ENCODE assay signal across 8 cellular contexts in genomic region chr17:44203731-44204452, GRCh38. TPM values are rescaled to one million over a fixed set of nuclear protein-coding genes. Genes with fewer than 3 reads are reported as not detected.
DNase-seq lines count a peak whose midpoint lies in the region; ATAC-seq, FAIRE-seq and TF ChIP-seq lines count a peak whose summit lies in the region.

No MANE protein-coding gene starts in this region.

- no peaks in the 10 kb centered on the region for H3K9me3 Mint-ChIP-seq in osteocyte (ENCODE audit: unreplicated experiment)

- peak overlapping the region; percentile 60; the same call in 1 of the 2 replicates for H2BK12ac ChIP-seq in H1 (ENCODE audit: low read depth, low read length)

- no peak overlapping the region for H2AFZ ChIP-seq in H1 (ENCODE audit: low read length)

- TF ChIP-seq POLR2A in A549 (IDR thresholded peaks at IDR 0.05; ENCODE audit: low read length) (no peak), H1 (IDR thresholded peaks at IDR 0.05; ENCODE audit: control extremely low read depth in 1 of 2, low read depth in 2 of 2, low read length in 2 of 2) (no peak; a peak in 1 of 3 replicates)

- WGBS in A549 (ENCODE audit: missing lambda C conversion rate): 57% methylated on average over 9 of the region's 9 CpGs
- 63% methylated on average over 9 of the region's 9 CpGs; no CpG with 5 or more reads in 1 of the 2 experiments for WGBS in H1 (ENCODE audit: extremely low coverage in 1 of 2, insufficient coverage in 1 of 2, insufficient read length in 1 of 2, insufficient replicate concordance in 2 of 2, low coverage in 1 of 2, low lambda C conversion rate in 2 of 2, missing lambda C conversion rate in 1 of 2), 2 experiments

- CTCF ChIA-PET in A549 (lab: Yijun Ruan, JAX) (interaction anchor here (0.6 to 5.2 kb wide), 18 partner anchors 8 to 147 kb away, joined by 3 to 68 read pairs (median 4); partner anchors contain the start of genes GRN and UBTF), H1 (lab: Charles Lee; ENCODE audit: partially characterized antibody) (interaction anchor here (0.7 to 3.9 kb wide), 29 partner anchors 10 to 403 kb away, joined by 3 to 31 read pairs (median 5); partner anchors contain the start of genes GRN and SLC25A39)

- H3K4me1 ChIP-seq in A549 (peaks cover 33% of the 10 kb centered on the region), H1 (replicated peaks in 1 of 4; ENCODE audit: control insufficient read depth in 3 of 4, insufficient read depth in 4 of 4, low read length in 3 of 4) (peaks cover 0 to 13% (median 4%) of the 10 kb centered on the region in 4 experiments; a peak in 6 of 7 replicates)

- TF ChIP-seq RAD21 in A549 (conservative IDR thresholded peaks at IDR 0.05 in 1 of 2, IDR thresholded peaks at IDR 0.05 in 1 of 2) (peak; percentile 27 to 50; a peak in 3 of 5 replicates), H1 (IDR thresholded peaks at IDR 0.05 in 1 of 2, conservative IDR thresholded peaks at IDR 0.05 in 1 of 2; ENCODE audit: low read depth in 2 of 2, low read length in 2 of 2) (peak; percentile 62 to 65)

- H3K79me1 ChIP-seq in H1 (ENCODE audit: low read depth, low read length): no peaks in the 10 kb centered on the region

- no peak for TF ChIP-seq EP300 in A549 (IDR thresholded peaks at IDR 0.05)
- no peak for TF ChIP-seq EP300 in H1 (IDR thresholded peaks at IDR 0.05; ENCODE audit: borderline replicate concordance in 1 of 2, low read depth in 2 of 2, low read length in 2 of 2)

- no peaks in the 10 kb centered on the region for H3K9me3 ChIP-seq in A549
- no peaks in the 10 kb centered on the region for H3K9me3 ChIP-seq in H1 (ENCODE audit: insufficient read depth in 2 of 2, low read depth in 1 of 2, low read length in 1 of 2)

- DNase-seq in A549 (ENCODE audit: low read depth in 1 of 2, low spot score in 1 of 2) (peak; percentile 64 to 76), ELR (ENCODE audit: low read depth) (peak; percentile 76), NCI-H1105 (lab: John Stamatoyannopoulos, UW) (peak; percentile 9), H1 (ENCODE audit: low read depth in 1 of 2, low spot score in 2 of 2) (peak in 1 of 2 experiments; percentile 79), osteocyte (ENCODE audit: extremely low spot score, unreplicated experiment) (no peak)

- H3K36me3 Mint-ChIP-seq in osteocyte (ENCODE audit: unreplicated experiment): peaks cover 12% of the 10 kb centered on the region

- peaks cover 6% of the 10 kb centered on the region for H3K23me2 ChIP-seq in H1 (ENCODE audit: low read depth, low read length)

- no peak overlapping the region for H3K4me3 ChIP-seq in A549
- H3K4me3 ChIP-seq in H1 (ENCODE audit: extremely low read depth in 1 of 4, insufficient read depth in 2 of 4, low read depth in 3 of 4, low read length in 4 of 4): no peak overlapping the region

- H3K9ac ChIP-seq in H1 (replicated peaks in 1 of 4; ENCODE audit: extremely low read depth in 1 of 4, low read depth in 3 of 4, low read length in 3 of 4): no peak overlapping the region; a peak in 1 of 7 replicates

- H3K27me3 Mint-ChIP-seq in osteocyte (ENCODE audit: unreplicated experiment): no peaks in the 10 kb centered on the region

- H2BK20ac ChIP-seq in H1 (ENCODE audit: low read length): no peak overlapping the region

- no peak for FAIRE-seq in A549 (lab: Jason Lieb, UNC)
- FAIRE-seq in H1 (lab: Jason Lieb, UNC): peak; percentile 77

- H3K27ac ChIP-seq in A549 (peak overlapping the region in 1 of 2 experiments; percentile 18; a peak in 1 of 6 replicates), VCaP (no peak overlapping the region), H1 (ENCODE audit: low read depth, low read length) (no peak overlapping the region)

- H3K56ac ChIP-seq in H1 (replicated peaks; ENCODE audit: insufficient read length, low read depth, low read length): no peak overlapping the region

- H3K18ac ChIP-seq in H1 (ENCODE audit: extremely low read depth, low read length): no peak overlapping the region; the same call in 1 of the 2 replicates

- H4K5ac ChIP-seq in H1 (ENCODE audit: insufficient read length, low read depth, low read length): no peak overlapping the region

- no peak overlapping the region for H3K4me3 Mint-ChIP-seq in osteocyte (ENCODE audit: unreplicated experiment)

- H3K4me2 ChIP-seq in A549: peak overlapping the region; percentile 21; the same call in 2 of the 3 replicates
- H3K4me2 ChIP-seq in H1 (ENCODE audit: insufficient read depth in 1 of 2, low read depth in 2 of 2, low read length in 2 of 2): no peak overlapping the region

- H3K23ac ChIP-seq in H1 (ENCODE audit: insufficient read length): no peak overlapping the region

- no peak overlapping the region for H3K14ac ChIP-seq in H1 (ENCODE audit: insufficient read length)

- no peaks in the 10 kb centered on the region for H3K27me3 ChIP-seq in H1 (replicated peaks in 1 of 4; ENCODE audit: control insufficient read depth in 3 of 4, extremely low read depth in 1 of 4, insufficient read depth in 3 of 4, low read length in 3 of 4)

- peaks cover 0 to under 1% of the 10 kb centered on the region in 2 experiments; a peak in 1 of 4 replicates for H3K79me2 ChIP-seq in H1 (ENCODE audit: control insufficient read depth in 1 of 2, insufficient read depth in 2 of 2, low read length in 2 of 2)

- H3K27ac Mint-ChIP-seq in osteocyte (ENCODE audit: unreplicated experiment): peak overlapping the region; percentile 46

- no peaks in the 10 kb centered on the region for H4K20me1 ChIP-seq in H1 (replicated peaks in 1 of 2; ENCODE audit: control insufficient read depth in 1 of 2, insufficient read depth in 2 of 2, low read length in 2 of 2)

- H2BK120ac ChIP-seq in H1 (replicated peaks; ENCODE audit: low read depth, low read length): no peak overlapping the region

- ATAC-seq in A549: no peak
- ATAC-seq in GM19455 (IDR thresholded peaks at IDR 0.05; ENCODE audit: unreplicated experiment): no peak
- ATAC-seq in HG03571 (IDR thresholded peaks at IDR 0.05; ENCODE audit: unreplicated experiment): no peak

- POLR2A ChIA-PET in A549 (lab: Yijun Ruan, JAX): interaction anchor here (1.5 kb wide), 1 partner anchor 17 kb away, joined by 6 read pairs; the partner anchor contains the start of gene TMUB2
- POLR2A ChIA-PET in H1 (lab: Charles Lee; ENCODE audit: partially characterized antibody): interaction anchor here (0.7 to 8.5 kb wide), 16 partner anchors 9 to 175 kb away, joined by 3 to 78 read pairs (median 4); partner anchors contain the start of genes TMUB2 and UBTF

- peak; percentile 61 for TF ChIP-seq CTCF in A549 (IDR thresholded peaks at IDR 0.05)
- TF ChIP-seq CTCF in VCaP (conservative IDR thresholded peaks at IDR 0.05): peak; percentile 75
- TF ChIP-seq CTCF in H1 (IDR thresholded peaks at IDR 0.05; ENCODE audit: control extremely low read depth in 1 of 3, insufficient read depth in 1 of 3, low read depth in 1 of 3, low read length in 3 of 3): peak; percentile 27 to 78 (median 71)
- peak; percentile 73 for TF ChIP-seq CTCF in osteocyte (IDR thresholded peaks at IDR 0.05)

- no peak overlapping the region for H4K8ac ChIP-seq in H1 (ENCODE audit: extremely low read depth, insufficient read depth, low read length)

- H3K36me3 ChIP-seq in H1 (ENCODE audit: control insufficient read depth in 2 of 4, insufficient read depth in 4 of 4, low read length in 3 of 4): peaks cover 13 to 23% (median 17%) of the 10 kb centered on the region in 4 experiments; a peak in 7 of 8 replicates

- no peak overlapping the region for H4K91ac ChIP-seq in H1 (replicated peaks; ENCODE audit: insufficient read length, low read length)

- 0 out of 2 replicates have a peak overlapping the region, but pooled peaks have one; percentile 41 for H2AK5ac ChIP-seq in H1 (ENCODE audit: low read depth, low read length)

- peak overlapping the region; percentile 76; the same call in 1 of the 2 replicates for H2BK15ac ChIP-seq in H1 (ENCODE audit: low read length)

- peaks cover 17% of the 10 kb centered on the region for H3K4me1 Mint-ChIP-seq in osteocyte (ENCODE audit: unreplicated experiment)

- peak overlapping the region; percentile 39 for H3K4ac ChIP-seq in H1 (replicated peaks; ENCODE audit: insufficient read length, low read depth, low read length)

- no peak overlapping the region; the same call in 1 of the 2 replicates for H2BK5ac ChIP-seq in H1 (ENCODE audit: low read depth, low read length)

RNA-seq across cellular contexts. Expression of gene ATXN7L3, which starts 4.2 kb away (rescaled TPM):
- polyA plus RNA-seq in A549 (2011; rRNA removed) (65.7 and 72.7 TPM in 2 replicates), A549 (2017; fragmentation: RNase III; extraction: RNeasy Plus Mini Kit Qiagen cat#74134 plus additional on column Dnase treatment) (54.0 to 66.2 TPM (median 60.5 TPM) in 3 replicates), H1 (2011; rRNA removed) (53.7 and 72.5 TPM in 2 replicates)
- polyA plus RNA-seq in A549 (2012; cell fraction: cytosol; rRNA removed): 39.3 and 52.4 TPM in 2 replicates
- polyA plus RNA-seq in A549 (2012; cell fraction: nucleus; rRNA removed): 84.7 and 105 TPM in 2 replicates
- polyA minus RNA-seq in A549 (2011; rRNA and poly(A)+ RNA removed): 67.2 and 79.1 TPM in 2 replicates
- total RNA-seq in H1 (2021; fragmentation: NEBNext Ultra II Directional; extraction: Animal tissue kit (Norgen Biotek cat#: 25700)): 103 and 106 TPM in 2 replicates
- polyA plus RNA-seq in H1 (2011; cell fraction: cytosol; rRNA removed): 64.5 TPM
- 132 TPM for polyA plus RNA-seq in H1 (2011; cell fraction: nucleus; rRNA removed)
- 47.6 to 71.4 TPM (median 64.4 TPM) in 4 replicates for polyA plus RNA-seq in H1 (2012, experiment 1 of 2)
- polyA plus RNA-seq in H1 (2012, experiment 2 of 2): 60.9 TPM
- 50.8 TPM for polyA plus RNA-seq in H1 (2013, experiment 1 of 2)
- polyA plus RNA-seq in H1 (2013, experiment 2 of 2): 46.4 TPM
- 51.4 and 62.5 TPM in 2 replicates for polyA minus RNA-seq in H1 (2011; rRNA and poly(A)+ RNA removed)
- 36.7 TPM for polyA minus RNA-seq in H1 (2011; cell fraction: cytosol; rRNA and poly(A)+ RNA removed)
- polyA minus RNA-seq in H1 (2011; cell fraction: nucleus; rRNA and poly(A)+ RNA removed): 68.0 TPM
- total RNA-seq in osteocyte: 86.2 and 89.0 TPM in 2 replicates

RNA-seq across cellular contexts. Expression of gene UBTF, which starts 15.6 kb away (rescaled TPM):
- polyA plus RNA-seq in A549 (2011; rRNA removed) (39.8 and 44.0 TPM in 2 replicates), A549 (2017; fragmentation: RNase III; extraction: RNeasy Plus Mini Kit Qiagen cat#74134 plus additional on column Dnase treatment) (75.0 to 76.2 TPM (median 75.5 TPM) in 3 replicates), H1 (2011; rRNA removed) (14.7 and 18.0 TPM in 2 replicates)
- 37.0 and 41.6 TPM in 2 replicates for polyA plus RNA-seq in A549 (2012; cell fraction: cytosol; rRNA removed)
- 36.1 and 47.3 TPM in 2 replicates for polyA plus RNA-seq in A549 (2012; cell fraction: nucleus; rRNA removed)
- 28.2 and 29.7 TPM in 2 replicates for polyA minus RNA-seq in A549 (2011; rRNA and poly(A)+ RNA removed)
- total RNA-seq in H1 (2021; fragmentation: NEBNext Ultra II Directional; extraction: Animal tissue kit (Norgen Biotek cat#: 25700)): 102 and 106 TPM in 2 replicates
- polyA plus RNA-seq in H1 (2011; cell fraction: cytosol; rRNA removed): 31.4 TPM
- 55.2 TPM for polyA plus RNA-seq in H1 (2011; cell fraction: nucleus; rRNA removed)
- polyA plus RNA-seq in H1 (2012, experiment 1 of 2): 66.1 to 73.3 TPM (median 70.8 TPM) in 4 replicates
- polyA plus RNA-seq in H1 (2012, experiment 2 of 2): 36.4 TPM
- 64.9 TPM for polyA plus RNA-seq in H1 (2013, experiment 1 of 2)
- polyA plus RNA-seq in H1 (2013, experiment 2 of 2): 63.5 TPM
- polyA minus RNA-seq in H1 (2011; rRNA and poly(A)+ RNA removed): 24.9 and 28.4 TPM in 2 replicates
- polyA minus RNA-seq in H1 (2011; cell fraction: cytosol; rRNA and poly(A)+ RNA removed): 30.1 TPM
- polyA minus RNA-seq in H1 (2011; cell fraction: nucleus; rRNA and poly(A)+ RNA removed): 42.4 TPM
- total RNA-seq in osteocyte: 96.9 and 99.0 TPM in 2 replicates

RNA-seq across cellular contexts. Expression of gene TMUB2, which starts 17.1 kb away (rescaled TPM):
- 36.2 and 43.3 TPM in 2 replicates for polyA plus RNA-seq in A549 (2011; rRNA removed)
- polyA plus RNA-seq in A549 (2012; cell fraction: cytosol; rRNA removed): 37.3 and 45.4 TPM in 2 replicates
- polyA plus RNA-seq in A549 (2012; cell fraction: nucleus; rRNA removed): 104 and 115 TPM in 2 replicates
- polyA plus RNA-seq in A549 (2017; fragmentation: RNase III; extraction: RNeasy Plus Mini Kit Qiagen cat#74134 plus additional on column Dnase treatment): 37.6 to 44.4 TPM (median 42.0 TPM) in 3 replicates
- 29.9 and 32.2 TPM in 2 replicates for polyA minus RNA-seq in A549 (2011; rRNA and poly(A)+ RNA removed)
- total RNA-seq in H1 (2021; fragmentation: NEBNext Ultra II Directional; extraction: Animal tissue kit (Norgen Biotek cat#: 25700)): 15.7 and 18.5 TPM in 2 replicates
- polyA plus RNA-seq in H1 (2011; rRNA removed): 30.5 and 34.7 TPM in 2 replicates
- polyA plus RNA-seq in H1 (2011; cell fraction: cytosol; rRNA removed): 35.0 TPM
- 123 TPM for polyA plus RNA-seq in H1 (2011; cell fraction: nucleus; rRNA removed)
- 20.5 to 27.2 TPM (median 24.5 TPM) in 4 replicates for polyA plus RNA-seq in H1 (2012, experiment 1 of 2)
- 25.0 TPM for polyA plus RNA-seq in H1 (2012, experiment 2 of 2)
- 20.5 TPM for polyA plus RNA-seq in H1 (2013, experiment 1 of 2)
- 20.9 TPM for polyA plus RNA-seq in H1 (2013, experiment 2 of 2)
- 17.9 and 21.7 TPM in 2 replicates for polyA minus RNA-seq in H1 (2011; rRNA and poly(A)+ RNA removed)
- 10.3 TPM for polyA minus RNA-seq in H1 (2011; cell fraction: cytosol; rRNA and poly(A)+ RNA removed)
- polyA minus RNA-seq in H1 (2011; cell fraction: nucleus; rRNA and poly(A)+ RNA removed): 18.4 TPM
- total RNA-seq in osteocyte: 39.3 and 41.3 TPM in 2 replicates

RNA-seq across cellular contexts. Expression of gene ASB16, which starts 33.4 kb away (rescaled TPM):
- polyA plus RNA-seq in A549 (2011; rRNA removed) (0.05 TPM in 1 of 2 replicates, not detected in the other), A549 (2017; fragmentation: RNase III; extraction: RNeasy Plus Mini Kit Qiagen cat#74134 plus additional on column Dnase treatment) (0.12 to 0.16 TPM (median 0.15 TPM) in 3 replicates), H1 (2011; rRNA removed) (0.05 and 0.09 TPM in 2 replicates)
- 0.04 and 0.06 TPM in 2 replicates for polyA plus RNA-seq in A549 (2012; cell fraction: cytosol; rRNA removed)
- 0.67 and 0.69 TPM in 2 replicates for polyA plus RNA-seq in A549 (2012; cell fraction: nucleus; rRNA removed)
- polyA minus RNA-seq in A549 (2011; rRNA and poly(A)+ RNA removed): not detected in 2 replicates
- 0.19 TPM in 1 of 2 replicates, not detected in the other for total RNA-seq in H1 (2021; fragmentation: NEBNext Ultra II Directional; extraction: Animal tissue kit (Norgen Biotek cat#: 25700))
- polyA plus RNA-seq in H1 (2011; cell fraction: cytosol; rRNA removed): 0.05 TPM
- 0.17 TPM for polyA plus RNA-seq in H1 (2011; cell fraction: nucleus; rRNA removed)
- 1.7 to 2.5 TPM (median 2.3 TPM) in 4 replicates for polyA plus RNA-seq in H1 (2012, experiment 1 of 2)
- polyA plus RNA-seq in H1 (2012, experiment 2 of 2): 0.79 TPM
- 0.06 TPM for polyA plus RNA-seq in H1 (2013, experiment 1 of 2)
- polyA plus RNA-seq in H1 (2013, experiment 2 of 2): 0.04 TPM
- 0.10 TPM in 1 of 2 replicates, not detected in the other for polyA minus RNA-seq in H1 (2011; rRNA and poly(A)+ RNA removed)
- polyA minus RNA-seq in H1 (2011; cell fraction: cytosol; rRNA and poly(A)+ RNA removed): not detected
- polyA minus RNA-seq in H1 (2011; cell fraction: nucleus; rRNA and poly(A)+ RNA removed): not detected
- not detected in 2 replicates for total RNA-seq in osteocyte

Comparison
In these comparisons a context has a peak if more than half of its experiments do, and no peak if none do; other contexts are left out.
1. Of the 18 proteins assayed by ChIP-seq in both H1 and A549: peak only in H1: none; only in A549: none; in both: CEBPB, CTCF and RAD21; in neither: 14; mixed calls (peak in some experiments, not most) for 1.